In the genomic region with DNA sequence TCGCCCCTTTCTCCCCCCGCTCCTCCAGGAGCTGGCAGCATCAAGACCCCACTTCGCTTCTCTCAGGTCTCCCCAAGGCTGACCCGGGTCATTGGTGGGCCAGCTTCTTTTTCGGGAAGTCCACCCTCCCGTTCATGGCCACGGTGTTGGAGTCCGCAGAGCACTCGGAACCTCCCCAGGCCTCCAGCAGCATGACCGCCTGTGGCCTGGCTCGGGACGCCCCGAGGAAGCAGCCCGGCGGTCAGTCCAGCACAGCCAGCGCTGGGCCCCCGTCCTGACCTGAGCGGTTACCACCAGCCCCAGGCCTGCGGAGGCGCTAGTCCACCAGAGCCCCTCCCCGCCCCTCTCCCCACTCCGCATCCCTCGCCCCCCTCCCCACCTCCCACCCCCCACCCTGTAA, we compare ENCODE assay signal across 9 cellular contexts.
DNase-seq lines count a peak whose midpoint lies in the region; ATAC-seq and TF ChIP-seq lines count a peak whose summit lies in the region.
"Had no signal": no experiment of that assay in that cellular context is flagged by ENCODE, and none has a peak within 500 bp of the region (broad histone marks: within the 10 kb centered on the region; RNA-seq: fewer than 3 reads in every experiment).

No MANE protein-coding gene starts in this region.

- peak overlapping the region; percentile 91 for H3K27ac ChIP-seq in HUES48 (ENCODE audit: low read depth, low read length)
- H3K27ac ChIP-seq: KMS-11 had no signal

- H3K36me3 ChIP-seq in HUES48 (ENCODE audit: control insufficient read depth, insufficient read depth, low read length) = peaks cover 24% of the 10 kb centered on the region

- H3K9me3 Mint-ChIP-seq in stimulated activated naive B cell treated with anti-CD40 and anti-IgM and Interleukin-4, amounts not matched to agents 10 μg/mL and 1 μg/mL and 100 μg/mL, for 72 hours = peaks cover 5 to 6% of the 10 kb centered on the region in 2 donors

- H3K4me3 ChIP-seq in HUES48 (ENCODE audit: low read depth, low read length) (peak overlapping the region; percentile 95), astrocyte of the cerebellum (ENCODE audit: low read depth, low read length) (peak overlapping the region; percentile 83)

- TF ChIP-seq CTCF in astrocyte of the cerebellum (IDR thresholded peaks at IDR 0.05; ENCODE audit: low read depth, low read length, missing control alignments) = no peak

- H3K4me3 Mint-ChIP-seq in stimulated activated naive B cell treated with anti-CD40 and anti-IgM and Interleukin-4, amounts not matched to agents 10 μg/mL and 1 μg/mL and 100 μg/mL, for 72 hours = peak overlapping the region; percentile 89 to 90

- H3K36me3 Mint-ChIP-seq in stimulated activated naive B cell treated with anti-CD40 and anti-IgM and Interleukin-4, amounts not matched to agents 10 μg/mL and 1 μg/mL and 100 μg/mL, for 72 hours = peaks cover 20 to 30% of the 10 kb centered on the region in 2 donors

- ATAC-seq in stimulated activated naive B cell treated with anti-CD40 and anti-IgM and Interleukin-4, amounts not matched to agents 10 μg/mL and 1 μg/mL and 100 μg/mL, for 72 hours (replicated peaks) = no peak
- no peak for ATAC-seq in HG03460 (IDR thresholded peaks at IDR 0.05; ENCODE audit: unreplicated experiment)
- no peak for ATAC-seq in HG03097 (IDR thresholded peaks at IDR 0.05; ENCODE audit: low FRiP score, unreplicated experiment)

- peaks cover 22 to 54% of the 10 kb centered on the region in 2 donors for H3K4me1 Mint-ChIP-seq in stimulated activated naive B cell treated with anti-CD40 and anti-IgM and Interleukin-4, amounts not matched to agents 10 μg/mL and 1 μg/mL and 100 μg/mL, for 72 hours

- H3K27me3 ChIP-seq in HUES48 (ENCODE audit: control insufficient read depth, insufficient read depth, low read length) = peaks cover 3% of the 10 kb centered on the region; the same call in 1 of the 2 replicates

- peak overlapping the region; percentile 79 for H3K27ac Mint-ChIP-seq in stimulated activated naive B cell treated with anti-CD40 and anti-IgM and Interleukin-4, amounts not matched to agents 10 μg/mL and 1 μg/mL and 100 μg/mL, for 72 hours

- peaks cover 8% of the 10 kb centered on the region; the same call in 1 of the 2 replicates for H3K9me3 ChIP-seq in HUES48 (ENCODE audit: control insufficient read depth, insufficient read depth, low read length)

- H3K4me1 ChIP-seq in HUES48 (ENCODE audit: control insufficient read depth, insufficient read depth, low read length) = peaks cover 5% of the 10 kb centered on the region; the same call in 1 of the 2 replicates

- DNase-seq in astrocyte of the cerebellum (ENCODE audit: low read depth) = no peak
- DNase-seq in islet precursor cell = peak; percentile 66
- DNase-seq in stimulated activated naive B cell treated with anti-CD40 and anti-IgM and Interleukin-4, amounts not matched to agents 10 μg/mL and 1 μg/mL and 100 μg/mL, for 72 hours = no peak
- DNase-seq in HuH-7.5 (ENCODE audit: low spot score) = no peak
- DNase-seq in pons (ENCODE audit: low spot score) = no peak

- in situ Hi-C loops in astrocyte of the cerebellum (cut with HindIII; ENCODE audit: low sequenced_read_pairs) = no loop called here

- no peaks in the 10 kb centered on the region for H3K27me3 Mint-ChIP-seq in stimulated activated naive B cell treated with anti-CD40 and anti-IgM and Interleukin-4, amounts not matched to agents 10 μg/mL and 1 μg/mL and 100 μg/mL, for 72 hours

- peak overlapping the region; percentile 92 for H3K9ac ChIP-seq in HUES48 (ENCODE audit: low read depth, low read length)
- H3K9ac ChIP-seq: KMS-11 had no signal
